ENCODE assay signal across 9 cellular contexts in the genomic region with DNA sequence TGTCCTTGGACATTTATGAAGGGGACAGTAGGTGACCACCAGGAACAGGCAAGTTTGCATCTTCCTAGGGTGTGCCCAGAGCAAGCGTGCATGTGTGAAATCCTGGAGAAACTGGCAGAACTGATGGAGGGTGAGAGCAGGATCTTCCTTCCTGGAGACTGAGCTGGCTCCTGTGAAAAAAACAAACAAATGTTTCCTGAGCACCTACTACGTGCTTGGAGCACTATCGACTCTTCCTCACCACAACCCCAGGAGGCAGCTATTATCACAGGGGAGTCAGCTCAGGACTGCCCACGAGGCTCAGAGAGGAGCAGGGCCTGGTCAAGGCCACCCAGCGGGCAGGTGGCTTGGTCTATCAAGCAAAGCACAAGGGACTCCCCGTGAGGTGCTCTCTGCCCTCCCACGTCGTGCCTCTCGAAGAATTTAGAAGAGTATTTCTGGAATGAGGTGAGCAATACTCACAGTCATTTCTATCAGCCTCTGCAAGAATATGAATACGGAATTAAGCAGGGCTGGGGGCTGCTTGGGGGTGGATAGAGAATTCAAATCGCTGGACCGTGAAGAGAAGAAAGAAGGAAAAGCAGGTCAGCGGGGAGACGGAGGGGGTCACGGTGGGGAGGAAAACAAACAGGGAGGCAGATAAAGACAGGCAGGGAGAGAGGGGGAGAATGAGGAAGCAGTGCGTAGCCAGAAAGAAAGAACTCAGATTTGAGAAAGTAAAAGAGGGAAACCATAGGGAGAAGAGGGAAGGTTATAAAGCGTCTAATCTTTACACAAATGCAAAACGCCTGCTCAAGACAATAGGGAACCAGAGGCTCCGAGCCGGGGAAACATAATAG. TPM values are rescaled to one million over a fixed set of nuclear protein-coding genes. Genes with fewer than 3 reads are reported as not detected.
DNase-seq lines count a peak whose midpoint lies in the region; TF ChIP-seq lines count a peak whose summit lies in the region.
"Had no signal": no experiment of that assay in that cellular context is flagged by ENCODE, and none has a peak within 500 bp of the region (broad histone marks: within the 10 kb centered on the region; RNA-seq: fewer than 3 reads in every experiment).

No MANE protein-coding gene starts in this region.

- TF ChIP-seq POLR2A in prostate gland (IDR thresholded peaks at IDR 0.05): no peak

- H3K4me2 ChIP-seq in neural cell (ENCODE audit: low read length): no peak overlapping the region

- H3K9me2 ChIP-seq in neural cell (ENCODE audit: insufficient read depth, low read length): no peaks in the 10 kb centered on the region

- 48% methylated on average over 20 of the region's 20 CpGs for WGBS in prostate gland

- DNase-seq in Daoy (ENCODE audit: low read depth): peak; percentile 77
- DNase-seq in HFFc6: peak; percentile 20
- DNase-seq in astrocyte of the hippocampus (ENCODE audit: low read depth, low spot score): peak; percentile 92
- no peak for DNase-seq in stimulated activated CD4-positive, alpha-beta T cell treated with anti-CD3 and anti-CD28 coated beads, Interleukin-12 subunit alpha, Interleukin-12 subunit beta, amount 100 ng/mL, for 4 hours
- no peak for DNase-seq in cortex of kidney (lab: John Stamatoyannopoulos, UW)
- DNase-seq in cerebellum (ENCODE audit: low spot score): no peak
- DNase-seq in prostate gland (ENCODE audit: low spot score): no peak
- DNase-seq: stimulated activated naive CD4-positive, alpha-beta T cell had no signal

- no peaks in the 10 kb centered on the region for H4K20me1 ChIP-seq in neural cell (ENCODE audit: insufficient read depth)

- peak overlapping the region; percentile 35 for H3K4me3 ChIP-seq in neural cell (ENCODE audit: low read length)
- H3K4me3 ChIP-seq in prostate gland: no peak overlapping the region

- no peaks in the 10 kb centered on the region for H3F3A ChIP-seq in neural cell (ENCODE audit: insufficient read depth, low read length, poor library complexity, severe bottlenecking)

- no peak for TF ChIP-seq RAD21 in neural cell (conservative IDR thresholded peaks at IDR 0.05)

- peak overlapping the region; percentile 3; the same call in 1 of the 2 replicates for H3K4me3 Mint-ChIP-seq in HFFc6

- no peaks in the 10 kb centered on the region for H3K79me2 ChIP-seq in neural cell (replicated peaks; ENCODE audit: insufficient read depth, low read length)

- intact Hi-C loops in prostate gland (cut with DNase I): loop anchor here (5.0 kb wide), 1 partner anchor 59 kb away; no protein-coding TSS in a partner anchor

- H3K36me3 Mint-ChIP-seq in HFFc6 (ENCODE audit: low read depth): no peaks in the 10 kb centered on the region

- no peaks in the 10 kb centered on the region for H3K9me3 Mint-ChIP-seq in HFFc6

- H3K9me3 ChIP-seq in neural cell (ENCODE audit: low read length) (no peaks in the 10 kb centered on the region), prostate gland (no peaks in the 10 kb centered on the region)

- peak overlapping the region; percentile 77 for H3K27ac Mint-ChIP-seq in HFFc6

- peak overlapping the region; percentile 30 for H3K9ac ChIP-seq in neural cell (ENCODE audit: low read length)

- peaks cover 29% of the 10 kb centered on the region for H3K4me1 ChIP-seq in prostate gland (replicated peaks)

- H3K27ac ChIP-seq in neural cell (ENCODE audit: low read length): no peak overlapping the region
- no peak overlapping the region for H3K27ac ChIP-seq in prostate gland

- H3K4me1 Mint-ChIP-seq in HFFc6 (ENCODE audit: low read depth): peaks cover 45% of the 10 kb centered on the region

- H3K27me3 ChIP-seq in neural cell (ENCODE audit: insufficient read depth, low read depth, low read length): peaks cover 15% of the 10 kb centered on the region
- H3K27me3 ChIP-seq in prostate gland (replicated peaks; ENCODE audit: insufficient read depth): no peaks in the 10 kb centered on the region

- peak overlapping the region; percentile 35 for H2AFZ ChIP-seq in neural cell (ENCODE audit: low read depth, low read length)

- TF ChIP-seq EP300 in neural cell (conservative IDR thresholded peaks at IDR 0.05; ENCODE audit: poor library complexity, severe bottlenecking): no peak

- no peaks in the 10 kb centered on the region for H3K36me3 ChIP-seq in neural cell (ENCODE audit: insufficient read depth, low read length)
- H3K36me3 ChIP-seq in prostate gland: no peaks in the 10 kb centered on the region

- peaks cover 9% of the 10 kb centered on the region for H3K27me3 Mint-ChIP-seq in HFFc6 (ENCODE audit: insufficient read depth)

- TF ChIP-seq CTCF in HFFc6 (IDR thresholded peaks at IDR 0.05) (no peak), neural cell (IDR thresholded peaks at IDR 0.05; ENCODE audit: poor library complexity, severe bottlenecking) (no peak), prostate gland (IDR thresholded peaks at IDR 0.05) (no peak)

TF ChIP-seq in neural cell, 6 proteins besides CTCF, POLR2A, EP300 and RAD21:
- TF ChIP-seq, protein P1, sequence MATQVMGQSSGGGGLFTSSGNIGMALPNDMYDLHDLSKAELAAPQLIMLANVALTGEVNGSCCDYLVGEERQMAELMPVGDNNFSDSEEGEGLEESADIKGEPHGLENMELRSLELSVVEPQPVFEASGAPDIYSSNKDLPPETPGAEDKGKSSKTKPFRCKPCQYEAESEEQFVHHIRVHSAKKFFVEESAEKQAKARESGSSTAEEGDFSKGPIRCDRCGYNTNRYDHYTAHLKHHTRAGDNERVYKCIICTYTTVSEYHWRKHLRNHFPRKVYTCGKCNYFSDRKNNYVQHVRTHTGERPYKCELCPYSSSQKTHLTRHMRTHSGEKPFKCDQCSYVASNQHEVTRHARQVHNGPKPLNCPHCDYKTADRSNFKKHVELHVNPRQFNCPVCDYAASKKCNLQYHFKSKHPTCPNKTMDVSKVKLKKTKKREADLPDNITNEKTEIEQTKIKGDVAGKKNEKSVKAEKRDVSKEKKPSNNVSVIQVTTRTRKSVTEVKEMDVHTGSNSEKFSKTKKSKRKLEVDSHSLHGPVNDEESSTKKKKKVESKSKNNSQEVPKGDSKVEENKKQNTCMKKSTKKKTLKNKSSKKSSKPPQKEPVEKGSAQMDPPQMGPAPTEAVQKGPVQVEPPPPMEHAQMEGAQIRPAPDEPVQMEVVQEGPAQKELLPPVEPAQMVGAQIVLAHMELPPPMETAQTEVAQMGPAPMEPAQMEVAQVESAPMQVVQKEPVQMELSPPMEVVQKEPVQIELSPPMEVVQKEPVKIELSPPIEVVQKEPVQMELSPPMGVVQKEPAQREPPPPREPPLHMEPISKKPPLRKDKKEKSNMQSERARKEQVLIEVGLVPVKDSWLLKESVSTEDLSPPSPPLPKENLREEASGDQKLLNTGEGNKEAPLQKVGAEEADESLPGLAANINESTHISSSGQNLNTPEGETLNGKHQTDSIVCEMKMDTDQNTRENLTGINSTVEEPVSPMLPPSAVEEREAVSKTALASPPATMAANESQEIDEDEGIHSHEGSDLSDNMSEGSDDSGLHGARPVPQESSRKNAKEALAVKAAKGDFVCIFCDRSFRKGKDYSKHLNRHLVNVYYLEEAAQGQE (IDR thresholded peaks at IDR 0.05; ENCODE audit: borderline replicate concordance): no peak
- TF ChIP-seq TAF1 (IDR thresholded peaks at IDR 0.05; ENCODE audit: low read depth) (no peak), EZH2 (IDR thresholded peaks at IDR 0.05; ENCODE audit: borderline replicate concordance, insufficient read depth, low read length, poor library complexity, severe bottlenecking) (no peak)

RNA-seq across cellular contexts. Expression of a gene that starts 1.8 kb away (rescaled TPM):
- total RNA-seq in Daoy (2014; rRNA removed; shearing (Covaris generic)): 0.40 TPM in 1 of 2 replicates, not detected in the other
- total RNA-seq in HFFc6 (2021; fragmentation: NEBNext Ultra II Directional; extraction: Animal tissue kit (Norgen Biotek cat#: 25700)): not detected
- not detected in 2 replicates for polyA plus RNA-seq in neural cell
- not detected in 2 replicates for polyA minus RNA-seq in neural cell
- total RNA-seq in cerebellum: not detected
- total RNA-seq in prostate gland: 10 to 100 TPM in 1 of 2 donors, 1 to 10 TPM in 1; 2.6 to 12.6 TPM

Comparison
In these comparisons a context has a peak if more than half of its experiments do, and no peak if none do; other contexts are left out.
1. DNase-seq: peak in Daoy (single experiment), HFFc6 (single experiment) and astrocyte of the hippocampus (single experiment); none in stimulated activated CD4-positive, alpha-beta T cell treated with anti-CD3 and anti-CD28 coated beads, Interleukin-12 subunit alpha, Interleukin-12 subunit beta, amount 100 ng/mL, for 4 hours (single experiment), cortex of kidney (single experiment), cerebellum (single experiment) and prostate gland (single experiment).